In the genomic region with DNA sequence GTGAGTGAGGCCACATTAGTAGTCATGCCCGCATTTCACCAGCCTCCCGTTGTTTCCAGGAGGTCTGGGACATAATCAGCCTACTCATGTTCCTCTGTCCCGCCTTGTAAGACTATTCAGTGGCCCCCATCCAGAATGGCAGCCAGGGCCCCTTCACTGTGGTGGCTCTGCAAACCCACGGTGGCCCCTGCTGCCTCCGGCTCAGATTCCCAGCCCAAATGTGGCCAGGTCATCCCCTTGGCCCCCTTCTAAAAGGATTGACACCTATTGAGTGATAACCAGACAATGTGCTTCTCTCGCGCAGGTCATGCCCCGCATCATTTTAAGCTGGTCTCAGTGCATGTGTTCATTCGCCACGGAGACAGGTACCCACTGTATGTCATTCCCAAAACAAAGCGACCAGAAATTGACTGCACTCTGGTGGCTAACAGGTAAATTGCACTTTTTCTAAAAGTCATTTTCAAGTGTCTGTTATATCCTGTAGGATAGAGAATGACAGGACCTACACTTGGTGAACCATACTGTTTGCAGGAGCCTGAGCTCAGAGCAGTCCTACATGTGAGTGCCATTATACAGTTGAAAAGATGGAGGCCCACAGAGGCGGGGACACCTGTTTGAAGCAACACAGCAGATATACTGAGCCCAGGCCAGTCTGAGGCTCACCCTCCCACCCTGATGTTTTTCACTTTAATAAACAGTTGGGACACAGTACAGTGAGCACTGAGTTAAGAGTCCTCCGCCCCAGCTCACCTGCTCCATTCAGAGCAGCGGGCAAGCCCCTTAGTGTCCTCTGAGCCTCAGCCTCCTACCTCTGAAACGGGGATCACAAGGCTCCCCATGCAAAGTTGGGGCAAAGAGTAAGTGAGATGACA, we compare ENCODE assay signal across 8 cellular contexts. TPM values are rescaled to one million over a fixed set of nuclear protein-coding genes. Genes with fewer than 3 reads are reported as not detected.
DNase-seq lines count a peak whose midpoint lies in the region; ATAC-seq and TF ChIP-seq lines count a peak whose summit lies in the region.

No MANE protein-coding gene starts in this region.

- DNase-seq in COLO829 (ENCODE audit: low spot score) (peak; percentile 52), WERI-Rb-1 (no peak), left ventricle myocardium superior (no peak), spleen (no peak), occipital lobe (lab: John Stamatoyannopoulos, UW) (no peak)

- WGBS in spleen, 5 donors: 49 to 75% (median 65%) methylated on average over 15 of the region's 15 CpGs

- H3K4me3 ChIP-seq in KMS-11 (IDR thresholded peaks at IDR 0.05; ENCODE audit: insufficient read depth, low read depth, low read length) (no peak overlapping the region), WERI-Rb-1 (ENCODE audit: low read depth, low read length) (no peak overlapping the region), spleen (peak overlapping the region in 1 of 8 donors; percentile 0)

- H3K9me3 ChIP-seq in WERI-Rb-1 (ENCODE audit: severe bottlenecking): no peaks in the 10 kb centered on the region
- no peaks in the 10 kb centered on the region for H3K9me3 ChIP-seq in spleen

- H3K36me3 ChIP-seq in KMS-11 (ENCODE audit: insufficient read depth) (no peaks in the 10 kb centered on the region), WERI-Rb-1 (peaks cover 10% of the 10 kb centered on the region), spleen (peaks cover 0 to 47% (median 0%) of the 10 kb centered on the region in 6 donors)

- TF ChIP-seq POLR2A in spleen (IDR thresholded peaks at IDR 0.05): no peak

- H3K27me3 ChIP-seq in KMS-11 (ENCODE audit: insufficient read depth, low read depth) (no peaks in the 10 kb centered on the region), WERI-Rb-1 (ENCODE audit: insufficient read depth, low read depth, severe bottlenecking) (no peaks in the 10 kb centered on the region), spleen (replicated peaks in 1 of 7) (no peaks in the 10 kb centered on the region)

- ATAC-seq in GM18868 (IDR thresholded peaks at IDR 0.05; ENCODE audit: unreplicated experiment): peak; percentile 59
- ATAC-seq in left ventricle myocardium superior: peak; percentile 61
- ATAC-seq in GM18520 (IDR thresholded peaks at IDR 0.05; ENCODE audit: unreplicated experiment): no peak

- H2AFZ ChIP-seq in KMS-11 (ENCODE audit: low read depth): no peak overlapping the region

- H4K20me1 ChIP-seq in KMS-11 (ENCODE audit: insufficient read depth): no peaks in the 10 kb centered on the region

- no peak overlapping the region for H3K4me2 ChIP-seq in KMS-11

- H3K4me1 ChIP-seq in KMS-11 (ENCODE audit: low read depth, poor library complexity, severe bottlenecking): no peaks in the 10 kb centered on the region
- peaks cover 8 to 34% (median 11%) of the 10 kb centered on the region in 6 donors for H3K4me1 ChIP-seq in spleen

- H3K27ac ChIP-seq in KMS-11 (no peak overlapping the region), WERI-Rb-1 (no peak overlapping the region), spleen (peak overlapping the region in 1 of 8 donors; percentile 17)

- intact Hi-C loops in left ventricle myocardium superior (cut with micrococcal nuclease): loop anchor here (5.0 kb wide), 1 partner anchor 47 kb away; a partner anchor contains a TSS
- intact Hi-C loops in spleen (cut with DNase I; ENCODE audit: low total_unique reads): no loop called here

- peak; percentile 84 for TF ChIP-seq CTCF in KMS-11 (conservative IDR thresholded peaks at IDR 0.05; ENCODE audit: low read depth, low read length)
- peak; percentile 51 for TF ChIP-seq CTCF in WERI-Rb-1 (IDR thresholded peaks at IDR 0.05; ENCODE audit: low read depth, low read length)
- TF ChIP-seq CTCF in spleen (IDR thresholded peaks at IDR 0.05 in 8 of 11, conservative IDR thresholded peaks at IDR 0.05 in 3 of 11): peak in 10 of 11 experiments; percentile 33 to 68 (median 59)

- no peaks in the 10 kb centered on the region for H3K79me2 ChIP-seq in KMS-11 (ENCODE audit: insufficient read depth, low read depth)

- no peak overlapping the region for H3K9ac ChIP-seq in KMS-11

RNA-seq across cellular contexts. Expression of a gene that starts 47.7 kb away (rescaled TPM):
- total RNA-seq in left ventricle myocardium superior (12.3 TPM), spleen (10 to 100 TPM in 3 of 7 donors, 1 to 10 TPM in 4; 6.4 to 15.6 (median 9.5) TPM), occipital lobe (42.4 TPM)
- polyA plus RNA-seq in spleen: 1 to 10 TPM; 2.9 to 4.1 (median 3.0) TPM
